In genomic region chr19:45792482-45793177, GRCh38 we compare ENCODE assay signal across 8 cellular contexts. TPM values are rescaled to one million over a fixed set of nuclear protein-coding genes. Genes with fewer than 3 reads are reported as not detected.
DNase-seq lines count a peak whose midpoint lies in the region; ATAC-seq and TF ChIP-seq lines count a peak whose summit lies in the region.

A gene with protein sequence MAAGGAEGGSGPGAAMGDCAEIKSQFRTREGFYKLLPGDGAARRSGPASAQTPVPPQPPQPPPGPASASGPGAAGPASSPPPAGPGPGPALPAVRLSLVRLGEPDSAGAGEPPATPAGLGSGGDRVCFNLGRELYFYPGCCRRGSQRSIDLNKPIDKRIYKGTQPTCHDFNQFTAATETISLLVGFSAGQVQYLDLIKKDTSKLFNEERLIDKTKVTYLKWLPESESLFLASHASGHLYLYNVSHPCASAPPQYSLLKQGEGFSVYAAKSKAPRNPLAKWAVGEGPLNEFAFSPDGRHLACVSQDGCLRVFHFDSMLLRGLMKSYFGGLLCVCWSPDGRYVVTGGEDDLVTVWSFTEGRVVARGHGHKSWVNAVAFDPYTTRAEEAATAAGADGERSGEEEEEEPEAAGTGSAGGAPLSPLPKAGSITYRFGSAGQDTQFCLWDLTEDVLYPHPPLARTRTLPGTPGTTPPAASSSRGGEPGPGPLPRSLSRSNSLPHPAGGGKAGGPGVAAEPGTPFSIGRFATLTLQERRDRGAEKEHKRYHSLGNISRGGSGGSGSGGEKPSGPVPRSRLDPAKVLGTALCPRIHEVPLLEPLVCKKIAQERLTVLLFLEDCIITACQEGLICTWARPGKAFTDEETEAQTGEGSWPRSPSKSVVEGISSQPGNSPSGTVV (minus strand): TSS chr19:45792845. CDS start chr19:45792756, 89 bp downstream.

- no peak for TF ChIP-seq CTCF in coronary artery (IDR thresholded peaks at IDR 0.05)

- peak; percentile 100 for DNase-seq in Ammon's horn (ENCODE audit: low spot score)
- peak; percentile 96 for DNase-seq in GM19238 (ENCODE audit: insufficient read length, low spot score)
- peak; percentile 48 for DNase-seq in NCI-H524 treated with DMSO at 0.1 percent for 48 hours (lab: John Stamatoyannopoulos, UW)
- peak; percentile 100 for DNase-seq in activated CD4-positive, alpha-beta T cell treated with anti-CD3 and anti-CD28 coated beads, Interleukin-2, amount 10 ng/mL, durations not matched to agents 24 days and 14 days
- DNase-seq in coronary artery (ENCODE audit: low spot score), result peak; percentile 99
- DNase-seq in left kidney (ENCODE audit: low read depth, low spot score), result peak; percentile 99
- DNase-seq in stimulated activated CD4-positive, alpha-beta T cell treated with anti-CD3 and anti-CD28 coated beads, Interleukin-2, amount 100 ng/mL, for 24 hours, result peak; percentile 100

- H3K27ac ChIP-seq in coronary artery, result peak within 1 kb of the TSS; percentile 66 to 94

- H3K4me1 Mint-ChIP-seq in activated CD4-positive, alpha-beta T cell treated with anti-CD3 and anti-CD28 coated beads, Interleukin-2, amount 10 ng/mL, durations not matched to agents 24 days and 14 days, result peaks cover 32% of the 10 kb centered on the region

- intact Hi-C loops in activated CD4-positive, alpha-beta T cell treated with anti-CD3 and anti-CD28 coated beads, Interleukin-2, amount 10 ng/mL, durations not matched to agents 24 days and 14 days (cut with micrococcal nuclease), result loop anchor here (1.0 to 2.0 kb wide), 3 partner anchors 13 to 202 kb away; partner anchors contain the start of gene CCDC61

- peaks cover 40% of the 10 kb centered on the region for H3K36me3 Mint-ChIP-seq in activated CD4-positive, alpha-beta T cell treated with anti-CD3 and anti-CD28 coated beads, Interleukin-2, amount 10 ng/mL, durations not matched to agents 24 days and 14 days (ENCODE audit: low read depth)

- peak within 1 kb of the TSS; percentile 90 for H3K4me3 Mint-ChIP-seq in activated CD4-positive, alpha-beta T cell treated with anti-CD3 and anti-CD28 coated beads, Interleukin-2, amount 10 ng/mL, durations not matched to agents 24 days and 14 days

- no peaks in the 10 kb centered on the region for H3K9me3 Mint-ChIP-seq in activated CD4-positive, alpha-beta T cell treated with anti-CD3 and anti-CD28 coated beads, Interleukin-2, amount 10 ng/mL, durations not matched to agents 24 days and 14 days

- peak within 1 kb of the TSS; percentile 89 for H3K27ac Mint-ChIP-seq in activated CD4-positive, alpha-beta T cell treated with anti-CD3 and anti-CD28 coated beads, Interleukin-2, amount 10 ng/mL, durations not matched to agents 24 days and 14 days

- peak; percentile 90 for ATAC-seq in HG03442 (IDR thresholded peaks at IDR 0.05; ENCODE audit: unreplicated experiment)

- peak within 1 kb of the TSS; percentile 93 for H3K4me3 ChIP-seq in coronary artery

- H3K27me3 Mint-ChIP-seq in activated CD4-positive, alpha-beta T cell treated with anti-CD3 and anti-CD28 coated beads, Interleukin-2, amount 10 ng/mL, durations not matched to agents 24 days and 14 days, result peaks cover 61% of the 10 kb centered on the region

RNA-seq across cellular contexts. Expression of the gene that starts here (rescaled TPM):
- total RNA-seq in activated CD4-positive, alpha-beta T cell treated with anti-CD3 and anti-CD28 coated beads, Interleukin-2, amount 10 ng/mL, durations not matched to agents 24 days and 14 days, result 49.6 and 50.7 TPM in 2 replicates

Comparison
In these comparisons a context has a peak if more than half of its experiments do, and no peak if none do; other contexts are left out.
1. Peak in every context shown above with its lines: DNase-seq, ATAC-seq, H3K4me3 ChIP-seq and H3K27ac ChIP-seq.
2. DNase-seq: peak in every context shown above with its lines; median percentile 100 in Ammon's horn; 100 in activated CD4-positive, alpha-beta T cell treated with anti-CD3 and anti-CD28 coated beads, Interleukin-2, amount 10 ng/mL, durations not matched to agents 24 days and 14 days; 100 in stimulated activated CD4-positive, alpha-beta T cell treated with anti-CD3 and anti-CD28 coated beads, Interleukin-2, amount 100 ng/mL, for 24 hours; 99 in coronary artery; 99 in left kidney; 96 in GM19238; 48 in NCI-H524 treated with DMSO at 0.1 percent for 48 hours.